9 cellular contexts compared by ENCODE assay signal in the genomic region with DNA sequence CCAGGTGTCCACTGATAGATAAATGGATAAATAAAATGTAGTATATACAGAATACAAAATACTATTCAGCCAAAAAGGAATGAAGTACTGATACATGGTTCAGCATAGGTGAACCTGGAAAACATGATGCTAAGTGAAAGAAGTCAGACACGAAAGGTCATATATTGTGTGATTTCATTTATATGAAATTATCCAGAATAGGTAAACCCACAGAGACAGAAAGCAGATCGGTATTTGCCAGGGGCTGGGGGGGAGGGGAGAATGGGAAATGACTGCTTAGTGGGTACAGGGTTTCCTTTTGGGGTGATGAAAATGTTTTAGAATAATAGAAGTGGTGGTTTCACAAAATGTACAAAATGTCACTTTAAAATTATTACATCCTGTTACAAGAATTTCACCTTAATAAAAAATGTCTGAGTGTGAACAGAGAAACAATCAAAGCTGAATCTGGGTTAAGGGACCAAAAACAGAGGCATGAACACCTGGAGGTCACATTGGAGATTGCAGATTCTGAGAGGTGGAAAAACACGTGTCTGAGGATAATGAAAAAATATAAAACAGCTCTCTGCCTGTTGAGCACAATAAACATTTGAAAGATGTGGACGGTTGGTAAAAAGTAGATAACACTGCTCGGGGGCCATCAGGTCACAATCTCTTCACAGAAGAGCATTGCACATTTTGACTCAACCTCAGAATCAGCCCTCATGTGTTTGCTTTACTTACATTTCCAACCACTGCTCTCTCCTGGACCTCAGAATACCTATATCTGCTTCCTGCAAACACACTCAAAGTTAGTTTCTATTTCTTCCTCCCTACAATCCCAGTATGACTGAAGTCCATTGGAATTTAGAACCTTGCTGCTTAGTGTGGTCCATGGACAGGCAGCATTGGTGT. TPM values are rescaled to one million over a fixed set of nuclear protein-coding genes. Genes with fewer than 3 reads are reported as not detected.
A peak's percentile ranks its signal among the peaks of the same experiment; 100 is the strongest.
DNase-seq lines count a peak whose midpoint lies in the region; ATAC-seq, FAIRE-seq and TF ChIP-seq lines count a peak whose summit lies in the region.
"Had no signal": no experiment of that assay in that cellular context is flagged by ENCODE, and none has a peak within 500 bp of the region (broad histone marks: within the 10 kb centered on the region; RNA-seq: fewer than 3 reads in every experiment).

No MANE protein-coding gene starts in this region.

- peak overlapping the region; percentile 90 for H3K4me3 Mint-ChIP-seq in activated T-helper 17 cell treated with anti-CD3 and anti-CD28 coated beads, Interleukin-2, amount 50 U/mL, for 72 hours
- peak overlapping the region; percentile 73 to 96 (median 94) for H3K4me3 Mint-ChIP-seq in naive thymus-derived CD8-positive, alpha-beta T cell

- H3K27me3 Mint-ChIP-seq in activated T-helper 17 cell treated with anti-CD3 and anti-CD28 coated beads, Interleukin-2, amount 50 U/mL, for 72 hours = no peaks in the 10 kb centered on the region
- no peaks in the 10 kb centered on the region for H3K27me3 Mint-ChIP-seq in naive thymus-derived CD8-positive, alpha-beta T cell

- peaks cover 70% of the 10 kb centered on the region for H3K36me3 Mint-ChIP-seq in activated T-helper 17 cell treated with anti-CD3 and anti-CD28 coated beads, Interleukin-2, amount 50 U/mL, for 72 hours (ENCODE audit: low read depth)
- peaks cover 0 to 22% (median 10%) of the 10 kb centered on the region in 3 donors for H3K36me3 Mint-ChIP-seq in naive thymus-derived CD8-positive, alpha-beta T cell

- no peak for TF ChIP-seq POLR2A in GM12891 (IDR thresholded peaks at IDR 0.05; ENCODE audit: low read depth, low read length)

- ATAC-seq in HG03432 (IDR thresholded peaks at IDR 0.05; ENCODE audit: unreplicated experiment) = peak; percentile 55
- ATAC-seq in activated T-helper 17 cell treated with anti-CD3 and anti-CD28 coated beads, Interleukin-2, amount 50 U/mL, for 72 hours (replicated peaks) = peak; percentile 82
- peak; percentile 51 to 70 for ATAC-seq in naive thymus-derived CD8-positive, alpha-beta T cell
- ATAC-seq in HG02571 (IDR thresholded peaks at IDR 0.05; ENCODE audit: unreplicated experiment) = no peak

- DNase-seq in GM12891 (ENCODE audit: insufficient read length, low spot score) (no peak), NCI-H1092 (lab: John Stamatoyannopoulos, UW) (no peak), NOMO-1 (lab: John Stamatoyannopoulos, UW; ENCODE audit: unreplicated experiment in 2 of 2) (no peak), MV-4-11 (lab: John Stamatoyannopoulos, UW) (no peak)
- DNase-seq in naive thymus-derived CD8-positive, alpha-beta T cell = peak in 3 of 10 donors; percentile 45 to 60 (median 53)
- DNase-seq: activated gamma-delta T cell treated with Interleukin-2 at 50 U/mL for 16 hours had no signal

- peaks cover 76% of the 10 kb centered on the region for H3K4me1 Mint-ChIP-seq in activated T-helper 17 cell treated with anti-CD3 and anti-CD28 coated beads, Interleukin-2, amount 50 U/mL, for 72 hours
- H3K4me1 Mint-ChIP-seq in naive thymus-derived CD8-positive, alpha-beta T cell = peaks cover 63 to 95% (median 91%) of the 10 kb centered on the region in 4 donors

- peak; percentile 97 for FAIRE-seq in GM12891 (lab: Jason Lieb, UNC)

- H3K9me3 Mint-ChIP-seq in activated T-helper 17 cell treated with anti-CD3 and anti-CD28 coated beads, Interleukin-2, amount 50 U/mL, for 72 hours = peaks cover 1% of the 10 kb centered on the region
- H3K9me3 Mint-ChIP-seq in naive thymus-derived CD8-positive, alpha-beta T cell = peaks cover 0 to 5% (median 2%) of the 10 kb centered on the region in 9 donors

- POLR2A ChIA-PET in naive thymus-derived CD8-positive, alpha-beta T cell (lab: Charles Lee) = interaction anchor here (0.7 to 1.3 kb wide), 3 partner anchors 16 to 34 kb away, joined by 3 to 6 read pairs (median 3); no protein-coding TSS in a partner anchor

- H3K27ac Mint-ChIP-seq in activated T-helper 17 cell treated with anti-CD3 and anti-CD28 coated beads, Interleukin-2, amount 50 U/mL, for 72 hours = peak overlapping the region; percentile 90
- H3K27ac Mint-ChIP-seq in naive thymus-derived CD8-positive, alpha-beta T cell = peak overlapping the region; percentile 91 to 98 (median 94)

TF ChIP-seq in GM12891, 5 proteins besides CTCF, POLR2A, EP300 and RAD21:
- TF ChIP-seq POU2F2 (IDR thresholded peaks at IDR 0.05; ENCODE audit: low read depth, low read length) (no peak), TAF1 (IDR thresholded peaks at IDR 0.05; ENCODE audit: low read depth, low read length) (no peak), SPI1 (IDR thresholded peaks at IDR 0.05; ENCODE audit: low read depth, low read length) (no peak), PAX5 (IDR thresholded peaks at IDR 0.05; ENCODE audit: insufficient read depth, low read length, severe bottlenecking) (no peak), POLR2AphosphoS5 (IDR thresholded peaks at IDR 0.05; ENCODE audit: low read depth, low read length) (no peak)

RNA-seq across cellular contexts. Expression of a gene that starts 3.3 kb away (rescaled TPM):
- 36.4 TPM for polyA plus RNA-seq in GM12891 (2012; ENCODE audit: low read depth, missing spikeins)
- total RNA-seq in activated T-helper 17 cell treated with anti-CD3 and anti-CD28 coated beads, Interleukin-2, amount 50 U/mL, for 72 hours = 10 to 100 TPM; 17.4 to 28.6 TPM
- total RNA-seq in naive thymus-derived CD8-positive, alpha-beta T cell = 10 to 100 TPM; 39.7 to 42.5 TPM
- polyA plus RNA-seq in naive thymus-derived CD8-positive, alpha-beta T cell = 10 to 100 TPM; 52.0 to 95.9 (median 69.5) TPM

RNA-seq across cellular contexts. Expression of a gene that starts 59.5 kb away (rescaled TPM):
- polyA plus RNA-seq in GM12891 (2012; ENCODE audit: low read depth, missing spikeins) = 14.9 TPM
- 10 to 100 TPM; 15.7 to 37.3 TPM for total RNA-seq in activated T-helper 17 cell treated with anti-CD3 and anti-CD28 coated beads, Interleukin-2, amount 50 U/mL, for 72 hours
- total RNA-seq in naive thymus-derived CD8-positive, alpha-beta T cell = 10 to 100 TPM; 81.5 to 83.4 TPM
- 10 to 100 TPM; 17.5 to 19.0 (median 18.1) TPM for polyA plus RNA-seq in naive thymus-derived CD8-positive, alpha-beta T cell
